Comparison of ENCODE assay signal across 9 cellular contexts in genomic region chr14:31934767-31935266, GRCh38.
DNase-seq lines count a peak whose midpoint lies in the region; ATAC-seq, FAIRE-seq and TF ChIP-seq lines count a peak whose summit lies in the region.
"Had no signal": no experiment of that assay in that cellular context is flagged by ENCODE, and none has a peak within 500 bp of the region (broad histone marks: within the 10 kb centered on the region; RNA-seq: fewer than 3 reads in every experiment).

No MANE protein-coding gene starts in this region.

- TF ChIP-seq CTCF in body of pancreas (IDR thresholded peaks at IDR 0.05) (peak in 5 of 7 experiments; percentile 26 to 50 (median 35)), keratinocyte (optimal IDR thresholded peaks at IDR 0.05 in 1 of 3, IDR thresholded peaks at IDR 0.05 in 1 of 3, conservative IDR thresholded peaks at IDR 0.05 in 1 of 3; ENCODE audit: extremely low read depth in 1 of 3, insufficient read depth in 2 of 3, low read length in 3 of 3) (peak; percentile 56 to 80 (median 58))

- H3K4me2 ChIP-seq in GM23248 (ENCODE audit: unreplicated experiment) (no peak overlapping the region), keratinocyte (ENCODE audit: control insufficient read depth, extremely low read depth, insufficient read depth, low read depth, low read length) (no peak overlapping the region)

- in situ Hi-C loops in GM23248 (cut with MboI), result loop anchor here (10.0 kb wide), 1 partner anchor 320 kb away; no protein-coding TSS in a partner anchor

- H3K9me1 ChIP-seq in keratinocyte (ENCODE audit: control insufficient read depth, extremely low read depth, insufficient read depth, low read length), result no peaks in the 10 kb centered on the region

- intact Hi-C loops in body of pancreas (cut with DNase I), result no loop called here

- H3K79me2 ChIP-seq in GM23248 (ENCODE audit: insufficient read depth), result no peaks in the 10 kb centered on the region
- no peaks in the 10 kb centered on the region for H3K79me2 ChIP-seq in keratinocyte (ENCODE audit: control insufficient read depth, insufficient read depth, low read length)

- peaks cover 29% of the 10 kb centered on the region for H3F3A ChIP-seq in GM23248 (ENCODE audit: insufficient read depth)

- no peak overlapping the region for H2AFZ ChIP-seq in GM23248
- no peak overlapping the region for H2AFZ ChIP-seq in keratinocyte (ENCODE audit: control insufficient read depth, low read length)

- H3K36me3 ChIP-seq in GM23248 (ENCODE audit: low read depth), result no peaks in the 10 kb centered on the region
- no peaks in the 10 kb centered on the region for H3K36me3 ChIP-seq in body of pancreas (replicated peaks in 1 of 2; ENCODE audit: insufficient read depth in 1 of 2, low read depth in 2 of 2)
- H3K36me3 ChIP-seq in keratinocyte (ENCODE audit: control insufficient read depth in 2 of 2, extremely low read depth in 1 of 2, insufficient read depth in 2 of 2, low read length in 2 of 2), result no peaks in the 10 kb centered on the region
- no peaks in the 10 kb centered on the region for H3K36me3 ChIP-seq in MG63

- H3K9me2 ChIP-seq in GM23248 (ENCODE audit: insufficient read depth), result no peaks in the 10 kb centered on the region

- peak; percentile 53 for FAIRE-seq in keratinocyte (lab: Jason Lieb, UNC)

- dilution Hi-C loops in keratinocyte (cut with MboI; ENCODE audit: extremely low pct_ligation_motif_present, low sequenced_read_pairs), result no loop called here

- no peak overlapping the region for H3K9ac ChIP-seq in GM23248
- H3K9ac ChIP-seq in keratinocyte (ENCODE audit: control insufficient read depth, extremely low read depth, insufficient read depth, low read length), result no peak overlapping the region

- H3K27me3 ChIP-seq in GM23248 (replicated peaks; ENCODE audit: insufficient read depth) (no peaks in the 10 kb centered on the region), body of pancreas (no peaks in the 10 kb centered on the region), keratinocyte (ENCODE audit: control insufficient read depth, extremely low read depth, insufficient read depth, low read length) (no peaks in the 10 kb centered on the region), MG63 (no peaks in the 10 kb centered on the region)

- ATAC-seq in body of pancreas (peak; percentile 63), HG03342 (IDR thresholded peaks at IDR 0.05; ENCODE audit: unreplicated experiment) (no peak)

- no peak for TF ChIP-seq POLR2A in body of pancreas (IDR thresholded peaks at IDR 0.05)

- H3K27ac ChIP-seq in GM23248, result no peak overlapping the region
- no peak overlapping the region for H3K27ac ChIP-seq in body of pancreas
- no peak overlapping the region for H3K27ac ChIP-seq in keratinocyte (ENCODE audit: control insufficient read depth, insufficient read depth, low read length)

- DNase-seq in GM23248 (peak; percentile 67), NCI-H2171 treated with DMSO at 0.1 percent for 48 hours (lab: John Stamatoyannopoulos, UW) (peak; percentile 94), body of pancreas (peak; percentile 18 to 47 (median 25)), keratinocyte (ENCODE audit: low read depth, low spot score) (no peak), NOMO-1 (lab: John Stamatoyannopoulos, UW; ENCODE audit: unreplicated experiment in 2 of 2) (no peak), NK-92 (lab: John Stamatoyannopoulos, UW; ENCODE audit: unreplicated experiment) (no peak), MG63 (no peak)
- DNase-seq: naive B cell had no signal

- WGBS in GM23248 (ENCODE audit: low coverage in 1 of 2, low lambda C conversion rate in 2 of 2, missing lambda C conversion rate in 2 of 2), 2 experiments, result 57 to 58% methylated on average over 4 of the region's 4 CpGs
- WGBS in body of pancreas, 2 donors, result 58 to 60% methylated on average over 4 of the region's 4 CpGs

- H4K20me1 ChIP-seq in GM23248 (ENCODE audit: insufficient read depth), result no peaks in the 10 kb centered on the region
- no peaks in the 10 kb centered on the region for H4K20me1 ChIP-seq in keratinocyte (ENCODE audit: control insufficient read depth, extremely low read depth, insufficient read depth, low read length)

- H3K4me1 ChIP-seq in GM23248 (ENCODE audit: insufficient read depth) (peaks cover 37% of the 10 kb centered on the region), body of pancreas (no peaks in the 10 kb centered on the region), keratinocyte (ENCODE audit: control insufficient read depth, extremely low read depth, insufficient read depth, low read length) (peaks cover 9% of the 10 kb centered on the region)

- H3K4me3 ChIP-seq in GM23248, result no peak overlapping the region
- H3K4me3 ChIP-seq in body of pancreas, result no peak overlapping the region
- no peak overlapping the region for H3K4me3 ChIP-seq in keratinocyte (ENCODE audit: control insufficient read depth in 2 of 3, extremely low read depth in 1 of 3, insufficient read depth in 2 of 3, low read depth in 1 of 3, low read length in 3 of 3)
- no peak overlapping the region for H3K4me3 ChIP-seq in MG63

- H3K9me3 ChIP-seq in GM23248 (ENCODE audit: low read depth) (no peaks in the 10 kb centered on the region), body of pancreas (no peaks in the 10 kb centered on the region), keratinocyte (ENCODE audit: control insufficient read depth, low read depth, low read length) (no peaks in the 10 kb centered on the region), MG63 (no peaks in the 10 kb centered on the region)

Comparison
In these comparisons a context has a peak if more than half of its experiments do, and no peak if none do; other contexts are left out.
1. DNase-seq: peak in GM23248 (single experiment), NCI-H2171 treated with DMSO at 0.1 percent for 48 hours (single experiment) and body of pancreas (4 of 4); none in keratinocyte (single experiment), NOMO-1 (0 of 2), NK-92 (single experiment) and MG63 (single experiment).